ENCODE assay signal across 8 cellular contexts in genomic region chr15:41285285-41285684, GRCh38. TPM values are rescaled to one million over a fixed set of nuclear protein-coding genes. Genes with fewer than 3 reads are reported as not detected.
DNase-seq lines count a peak whose midpoint lies in the region; TF ChIP-seq lines count a peak whose summit lies in the region.

No MANE protein-coding gene starts in this region.

- H3K27me3 ChIP-seq in OCI-LY1 (ENCODE audit: insufficient read depth, low read length) = no peaks in the 10 kb centered on the region
- H3K27me3 ChIP-seq in effector memory CD4-positive, alpha-beta T cell (replicated peaks; ENCODE audit: control insufficient read depth, insufficient read depth, low read length, poor library complexity, severe bottlenecking) = no peaks in the 10 kb centered on the region

- H3K9me2 ChIP-seq in OCI-LY1 (ENCODE audit: low read depth, low read length) = no peaks in the 10 kb centered on the region

- DNase-seq in CD14-positive monocyte (ENCODE audit: low spot score) (no peak), neural crest cell (ENCODE audit: low read depth, low spot score) (no peak), GM20000 (ENCODE audit: low spot score) (no peak), islet precursor cell (no peak), HuH-7 (ENCODE audit: low spot score) (no peak), HT-29 (ENCODE audit: low spot score) (no peak)
- no peak for DNase-seq in effector memory CD4-positive, alpha-beta T cell

- TF ChIP-seq CTCF in CD14-positive monocyte (IDR thresholded peaks at IDR 0.05) (no peak), OCI-LY1 (IDR thresholded peaks at IDR 0.05; ENCODE audit: low read length) (no peak), neural crest cell (conservative IDR thresholded peaks at IDR 0.05) (no peak), GM20000 (IDR thresholded peaks at IDR 0.05; ENCODE audit: extremely low read depth, missing control alignments) (no peak)

- H3K27ac Mint-ChIP-seq in CD14-positive monocyte (peak overlapping the region; percentile 84 to 99 (median 95)), neural crest cell (ENCODE audit: unreplicated experiment) (peak overlapping the region; percentile 93)

- peaks cover 0 to 2% (median 0%) of the 10 kb centered on the region in 3 donors for H3K27me3 Mint-ChIP-seq in CD14-positive monocyte (ENCODE audit: low read depth in 3 of 3)
- H3K27me3 Mint-ChIP-seq in neural crest cell (ENCODE audit: low read depth) = no peaks in the 10 kb centered on the region

- no peaks in the 10 kb centered on the region for H3K9me3 ChIP-seq in OCI-LY1 (ENCODE audit: low read length)
- H3K9me3 ChIP-seq in effector memory CD4-positive, alpha-beta T cell (ENCODE audit: control insufficient read depth, low read length) = no peaks in the 10 kb centered on the region

- H3K4me3 ChIP-seq in OCI-LY1 (ENCODE audit: low read depth, low read length, poor library complexity, severe bottlenecking) = peak overlapping the region; percentile 99
- H3K4me3 ChIP-seq in effector memory CD4-positive, alpha-beta T cell (ENCODE audit: insufficient read depth, low read depth, low read length, poor library complexity, severe bottlenecking) = peak overlapping the region; percentile 82

- peak overlapping the region; percentile 79 for H3K27ac ChIP-seq in OCI-LY1 (ENCODE audit: low read depth, low read length, poor library complexity, severe bottlenecking)
- H3K27ac ChIP-seq in effector memory CD4-positive, alpha-beta T cell (ENCODE audit: insufficient read depth, low read length, poor library complexity, severe bottlenecking) = peak overlapping the region; percentile 87

- H3K36me3 Mint-ChIP-seq in CD14-positive monocyte = peaks cover 24 to 42% of the 10 kb centered on the region in 2 donors
- H3K36me3 Mint-ChIP-seq in neural crest cell (ENCODE audit: low read depth) = peaks cover 25% of the 10 kb centered on the region

- H3K4me2 ChIP-seq in OCI-LY1 (ENCODE audit: low read length) = peak overlapping the region; percentile 98

- peaks cover 56% of the 10 kb centered on the region for H3K4me1 ChIP-seq in OCI-LY1 (ENCODE audit: insufficient read depth, low read length, severe bottlenecking)
- peaks cover 13% of the 10 kb centered on the region for H3K4me1 ChIP-seq in effector memory CD4-positive, alpha-beta T cell (ENCODE audit: control insufficient read depth, insufficient read depth, low read length, poor library complexity, severe bottlenecking)

- H3K9me3 Mint-ChIP-seq in CD14-positive monocyte = peaks cover 0 to 3% (median 0%) of the 10 kb centered on the region in 7 donors
- no peaks in the 10 kb centered on the region for H3K9me3 Mint-ChIP-seq in neural crest cell

- intact Hi-C loops in CD14-positive monocyte (cut with micrococcal nuclease) = loop anchor here (10.0 kb wide), 1 partner anchor 130 kb away; the partner anchor contains the start of gene RTF1 (in 2 of the 2)

- peak overlapping the region; percentile 99 for H3K9ac ChIP-seq in OCI-LY1 (ENCODE audit: low read length)

- H3K79me2 ChIP-seq in OCI-LY1 (ENCODE audit: insufficient read depth, low read length) = peaks cover 40% of the 10 kb centered on the region

- H3K36me3 ChIP-seq in OCI-LY1 (ENCODE audit: insufficient read depth, low read length) = peaks cover 58% of the 10 kb centered on the region
- peaks cover 24% of the 10 kb centered on the region for H3K36me3 ChIP-seq in effector memory CD4-positive, alpha-beta T cell (ENCODE audit: control insufficient read depth, insufficient read depth, low read length)

- H3K4me3 Mint-ChIP-seq in CD14-positive monocyte (peak overlapping the region; percentile 92 to 93), neural crest cell (peak overlapping the region; percentile 90)

- no peaks in the 10 kb centered on the region for H4K20me1 ChIP-seq in OCI-LY1 (ENCODE audit: insufficient read depth, low read length)

- H2AFZ ChIP-seq in OCI-LY1 (ENCODE audit: low read length) = no peak overlapping the region

- H3K4me1 Mint-ChIP-seq in CD14-positive monocyte = peaks cover 41% of the 10 kb centered on the region
- peaks cover 44% of the 10 kb centered on the region for H3K4me1 Mint-ChIP-seq in neural crest cell

- H3F3A ChIP-seq in OCI-LY1 (ENCODE audit: insufficient read depth, low read length) = no peaks in the 10 kb centered on the region

RNA-seq across cellular contexts. Expression of gene OIP5, which starts 47.1 kb away (rescaled TPM):
- under 1 TPM; 0.22 to 0.28 TPM for polyA plus RNA-seq in CD14-positive monocyte
- total RNA-seq in neural crest cell = 25.2 and 26.9 TPM in 2 replicates
- total RNA-seq in HT-29 (2014; rRNA removed; shearing (Covaris generic)) = 40.2 and 46.1 TPM in 2 replicates

RNA-seq across cellular contexts. Expression of gene NUSAP1, which starts 47.4 kb away (rescaled TPM):
- polyA plus RNA-seq in CD14-positive monocyte = 1 to 10 TPM; 2.4 to 3.5 TPM
- 159 and 175 TPM in 2 replicates for total RNA-seq in neural crest cell
- total RNA-seq in HT-29 (2014; rRNA removed; shearing (Covaris generic)) = 167 and 222 TPM in 2 replicates

RNA-seq across cellular contexts. Expression of gene CHP1, which starts 54.2 kb away (rescaled TPM):
- polyA plus RNA-seq in CD14-positive monocyte = 10 to 100 TPM; 57.2 to 58.8 TPM
- total RNA-seq in neural crest cell = 72.7 and 76.3 TPM in 2 replicates
- total RNA-seq in HT-29 (2014; rRNA removed; shearing (Covaris generic)) = 115 and 135 TPM in 2 replicates

RNA-seq across cellular contexts. Expression of gene EXD1, which starts 54.7 kb away (rescaled TPM):
- polyA plus RNA-seq in CD14-positive monocyte = under 1 TPM in 1 of 2 donors, not detected in 1; 0.08 TPM
- not detected in 2 replicates for total RNA-seq in neural crest cell
- not detected in 2 replicates for total RNA-seq in HT-29 (2014; rRNA removed; shearing (Covaris generic))
